ENCODE assay signal across 9 cellular contexts in the genomic region with DNA sequence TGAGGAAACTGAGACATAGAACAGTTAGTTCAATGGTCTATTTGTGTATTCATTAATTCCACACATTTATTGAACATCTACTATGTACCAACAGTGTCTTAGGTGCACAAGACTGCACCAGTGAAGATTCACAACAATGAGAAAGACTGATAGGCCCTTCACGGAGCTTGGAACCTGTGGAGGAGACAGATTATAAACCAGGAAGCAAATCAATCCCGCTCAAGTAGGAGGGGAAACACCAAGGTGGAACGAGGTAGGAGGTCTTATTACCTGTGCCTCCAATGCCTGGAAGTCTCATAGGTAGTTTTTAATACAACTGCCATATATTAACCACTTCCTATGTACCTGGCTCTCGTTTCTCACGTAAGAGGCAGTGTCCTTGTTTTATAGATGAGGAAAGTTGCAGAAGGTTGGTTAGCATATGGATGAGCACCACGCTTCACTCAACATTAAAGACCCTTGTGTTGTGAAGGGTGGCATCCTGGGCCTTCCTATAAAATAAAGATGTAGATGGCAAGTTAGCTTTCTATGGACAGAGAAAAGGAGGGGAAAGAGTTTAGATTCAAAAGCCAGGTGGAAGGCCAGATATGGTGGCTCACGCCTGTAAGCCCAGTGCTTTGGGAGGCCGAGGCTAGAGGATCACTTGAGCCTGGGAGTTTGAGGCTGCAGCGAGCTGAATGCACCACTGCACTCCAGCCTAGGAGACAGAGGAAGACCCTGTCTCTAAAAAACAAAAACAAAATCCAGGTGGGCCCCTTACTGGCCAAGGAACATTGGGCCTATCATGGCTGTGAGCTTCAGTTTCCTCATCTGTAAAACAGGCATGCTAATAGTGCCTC. TPM values are rescaled to one million over a fixed set of nuclear protein-coding genes. Genes with fewer than 3 reads are reported as not detected.
"Had no signal": no experiment of that assay in that cellular context is flagged by ENCODE, and none has a peak within 500 bp of the region (broad histone marks: within the 10 kb centered on the region; RNA-seq: fewer than 3 reads in every experiment).

No MANE protein-coding gene starts in this region.

- ATAC-seq: GM12878 had no signal

- H3K4me3 ChIP-seq: GM12878 had no signal

- DNase-seq: GDM1, GF-D8 had no signal

- FAIRE-seq: G401.6, GM12878, GM12891, GM12892, GM18507, GM19239 had no signal

RNA-seq across cellular contexts. Expression of a gene that starts 45.1 kb away (rescaled TPM):
- total RNA-seq: G401 had no signal

RNA-seq across cellular contexts. Expression of a gene that starts 55.7 kb away (rescaled TPM):
- total RNA-seq: G401 had no signal
